In genomic region chr1:216600730-216601426, GRCh38 we compare ENCODE assay signal across 2 cellular contexts.
TF ChIP-seq lines count a peak whose summit lies in the region.

No MANE protein-coding gene starts in this region.

TF ChIP-seq in IMR-90, 13 proteins besides CTCF, POLR2A, EP300 and RAD21:
- TF ChIP-seq MAZ (IDR thresholded peaks at IDR 0.05; ENCODE audit: borderline replicate concordance, low read depth, low read length) = no peak
- TF ChIP-seq CHD1 (IDR thresholded peaks at IDR 0.05; ENCODE audit: low read depth, low read length) = no peak
- TF ChIP-seq, protein P1, sequence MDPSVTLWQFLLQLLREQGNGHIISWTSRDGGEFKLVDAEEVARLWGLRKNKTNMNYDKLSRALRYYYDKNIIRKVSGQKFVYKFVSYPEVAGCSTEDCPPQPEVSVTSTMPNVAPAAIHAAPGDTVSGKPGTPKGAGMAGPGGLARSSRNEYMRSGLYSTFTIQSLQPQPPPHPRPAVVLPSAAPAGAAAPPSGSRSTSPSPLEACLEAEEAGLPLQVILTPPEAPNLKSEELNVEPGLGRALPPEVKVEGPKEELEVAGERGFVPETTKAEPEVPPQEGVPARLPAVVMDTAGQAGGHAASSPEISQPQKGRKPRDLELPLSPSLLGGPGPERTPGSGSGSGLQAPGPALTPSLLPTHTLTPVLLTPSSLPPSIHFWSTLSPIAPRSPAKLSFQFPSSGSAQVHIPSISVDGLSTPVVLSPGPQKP (IDR thresholded peaks at IDR 0.05; ENCODE audit: borderline replicate concordance, low read depth, low read length) = no peak
- no peak for TF ChIP-seq BHLHE40 (IDR thresholded peaks at IDR 0.05; ENCODE audit: low read depth, low read length)
- no peak for TF ChIP-seq NFE2L2 (IDR thresholded peaks at IDR 0.05; ENCODE audit: low read depth, low read length)
- no peak for TF ChIP-seq CEBPB (IDR thresholded peaks at IDR 0.05; ENCODE audit: low read depth, low read length)
- TF ChIP-seq SMC3 (IDR thresholded peaks at IDR 0.05; ENCODE audit: low read depth, low read length) = peak; percentile 18; the same call in 1 of the 2 replicates
- no peak for TF ChIP-seq RFX5 (IDR thresholded peaks at IDR 0.05; ENCODE audit: low read depth, low read length)
- no peak for TF ChIP-seq MXI1 (IDR thresholded peaks at IDR 0.05; ENCODE audit: borderline replicate concordance, low read depth, low read length)
- no peak for TF ChIP-seq FOS (IDR thresholded peaks at IDR 0.05; ENCODE audit: low read depth, low read length)
- TF ChIP-seq, protein P2, sequence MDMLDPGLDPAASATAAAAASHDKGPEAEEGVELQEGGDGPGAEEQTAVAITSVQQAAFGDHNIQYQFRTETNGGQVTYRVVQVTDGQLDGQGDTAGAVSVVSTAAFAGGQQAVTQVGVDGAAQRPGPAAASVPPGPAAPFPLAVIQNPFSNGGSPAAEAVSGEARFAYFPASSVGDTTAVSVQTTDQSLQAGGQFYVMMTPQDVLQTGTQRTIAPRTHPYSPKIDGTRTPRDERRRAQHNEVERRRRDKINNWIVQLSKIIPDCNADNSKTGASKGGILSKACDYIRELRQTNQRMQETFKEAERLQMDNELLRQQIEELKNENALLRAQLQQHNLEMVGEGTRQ (IDR thresholded peaks at IDR 0.05; ENCODE audit: low read depth, low read length) = peak; percentile 74; the same call in 1 of the 2 replicates
- no peak for TF ChIP-seq RCOR1 (IDR thresholded peaks at IDR 0.05; ENCODE audit: insufficient replicate concordance, low read length)
- TF ChIP-seq MAFK (IDR thresholded peaks at IDR 0.05; ENCODE audit: low read depth, low read length) = no peak

TF ChIP-seq in endothelial cell of umbilical vein, 7 proteins besides CTCF, POLR2A, EP300 and RAD21:
- TF ChIP-seq MYC (IDR thresholded peaks at IDR 0.05; ENCODE audit: low read depth, low read length) (no peak), JUN (IDR thresholded peaks at IDR 0.05; ENCODE audit: borderline replicate concordance, insufficient read depth, insufficient read length, low read depth) (no peak), GATA2 (IDR thresholded peaks at IDR 0.05; ENCODE audit: insufficient read depth, insufficient read length, low read depth, low read length) (no peak), POLR2AphosphoS5 (IDR thresholded peaks at IDR 0.05; ENCODE audit: insufficient read depth, low read depth, low read length) (no peak), FOS (IDR thresholded peaks at IDR 0.05; ENCODE audit: borderline replicate concordance, insufficient read depth, low read length) (no peak)
- TF ChIP-seq, protein P3, sequence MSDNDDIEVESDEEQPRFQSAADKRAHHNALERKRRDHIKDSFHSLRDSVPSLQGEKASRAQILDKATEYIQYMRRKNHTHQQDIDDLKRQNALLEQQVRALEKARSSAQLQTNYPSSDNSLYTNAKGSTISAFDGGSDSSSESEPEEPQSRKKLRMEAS (IDR thresholded peaks at IDR 0.05; ENCODE audit: insufficient read depth, insufficient read length) = no peak
